ENCODE assay signal across 1 cellular context in the genomic region with DNA sequence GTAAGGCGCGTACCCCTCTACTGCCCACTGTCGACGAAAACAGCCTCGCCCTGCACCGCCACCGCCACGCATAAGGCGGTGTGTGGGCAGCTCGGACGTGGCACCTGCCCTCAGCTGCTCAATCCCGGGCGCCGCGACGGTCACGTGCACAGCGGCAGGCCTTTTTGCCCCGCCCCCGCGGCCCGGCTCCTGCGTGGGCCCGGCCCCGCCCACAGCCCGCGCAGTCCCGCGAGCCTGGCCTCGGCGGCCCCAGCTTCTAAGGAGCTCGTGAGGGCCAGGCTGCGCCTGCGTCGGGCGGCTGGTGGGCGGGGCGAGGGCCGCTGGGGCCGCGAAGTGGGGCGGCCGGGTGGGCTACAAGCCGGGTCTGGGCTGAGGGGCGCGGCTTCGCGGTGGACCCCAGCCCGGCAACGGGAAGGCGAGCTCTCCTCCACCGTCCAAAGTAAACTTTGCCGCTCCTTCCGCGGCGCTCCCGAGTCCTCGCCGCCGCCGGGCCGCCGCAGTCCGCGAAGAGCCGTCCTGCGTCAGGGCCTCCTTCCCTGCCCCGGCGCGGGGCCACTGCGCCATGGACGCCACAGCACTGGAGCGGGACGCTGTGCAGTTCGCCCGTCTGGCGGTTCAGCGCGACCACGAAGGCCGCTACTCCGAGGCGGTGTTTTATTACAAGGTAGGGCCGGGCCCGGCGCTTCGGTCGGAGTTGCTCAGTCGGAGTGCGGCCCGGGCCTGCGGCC.
TF ChIP-seq lines count a peak whose summit lies in the region.

A gene (plus strand): TSS at position 313 of the 728 bp plus-strand sequence. CDS start 250 bp downstream, at position 563.

TF ChIP-seq in HepG2, 621 proteins besides CTCF, POLR2A, EP300 and RAD21 (continued from another document and continues in another):
- TF ChIP-seq, protein P1, sequence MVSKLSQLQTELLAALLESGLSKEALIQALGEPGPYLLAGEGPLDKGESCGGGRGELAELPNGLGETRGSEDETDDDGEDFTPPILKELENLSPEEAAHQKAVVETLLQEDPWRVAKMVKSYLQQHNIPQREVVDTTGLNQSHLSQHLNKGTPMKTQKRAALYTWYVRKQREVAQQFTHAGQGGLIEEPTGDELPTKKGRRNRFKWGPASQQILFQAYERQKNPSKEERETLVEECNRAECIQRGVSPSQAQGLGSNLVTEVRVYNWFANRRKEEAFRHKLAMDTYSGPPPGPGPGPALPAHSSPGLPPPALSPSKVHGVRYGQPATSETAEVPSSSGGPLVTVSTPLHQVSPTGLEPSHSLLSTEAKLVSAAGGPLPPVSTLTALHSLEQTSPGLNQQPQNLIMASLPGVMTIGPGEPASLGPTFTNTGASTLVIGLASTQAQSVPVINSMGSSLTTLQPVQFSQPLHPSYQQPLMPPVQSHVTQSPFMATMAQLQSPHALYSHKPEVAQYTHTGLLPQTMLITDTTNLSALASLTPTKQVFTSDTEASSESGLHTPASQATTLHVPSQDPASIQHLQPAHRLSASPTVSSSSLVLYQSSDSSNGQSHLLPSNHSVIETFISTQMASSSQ (IDR thresholded peaks at IDR 0.05; ENCODE audit: low read depth): no peak
- TF ChIP-seq, protein P1 (CRISPR knock-in tag; IDR thresholded peaks at IDR 0.05; ENCODE audit: borderline replicate concordance): 0 out of 2 replicates have a peak, but pooled peaks have one; percentile 62
- peak; percentile 85 for TF ChIP-seq GATAD2A (CRISPR knock-in tag; IDR thresholded peaks at IDR 0.05)
- peak; percentile 92 for TF ChIP-seq ZMYM4 (CRISPR knock-in tag; IDR thresholded peaks at IDR 0.05)
- TF ChIP-seq, protein P2, sequence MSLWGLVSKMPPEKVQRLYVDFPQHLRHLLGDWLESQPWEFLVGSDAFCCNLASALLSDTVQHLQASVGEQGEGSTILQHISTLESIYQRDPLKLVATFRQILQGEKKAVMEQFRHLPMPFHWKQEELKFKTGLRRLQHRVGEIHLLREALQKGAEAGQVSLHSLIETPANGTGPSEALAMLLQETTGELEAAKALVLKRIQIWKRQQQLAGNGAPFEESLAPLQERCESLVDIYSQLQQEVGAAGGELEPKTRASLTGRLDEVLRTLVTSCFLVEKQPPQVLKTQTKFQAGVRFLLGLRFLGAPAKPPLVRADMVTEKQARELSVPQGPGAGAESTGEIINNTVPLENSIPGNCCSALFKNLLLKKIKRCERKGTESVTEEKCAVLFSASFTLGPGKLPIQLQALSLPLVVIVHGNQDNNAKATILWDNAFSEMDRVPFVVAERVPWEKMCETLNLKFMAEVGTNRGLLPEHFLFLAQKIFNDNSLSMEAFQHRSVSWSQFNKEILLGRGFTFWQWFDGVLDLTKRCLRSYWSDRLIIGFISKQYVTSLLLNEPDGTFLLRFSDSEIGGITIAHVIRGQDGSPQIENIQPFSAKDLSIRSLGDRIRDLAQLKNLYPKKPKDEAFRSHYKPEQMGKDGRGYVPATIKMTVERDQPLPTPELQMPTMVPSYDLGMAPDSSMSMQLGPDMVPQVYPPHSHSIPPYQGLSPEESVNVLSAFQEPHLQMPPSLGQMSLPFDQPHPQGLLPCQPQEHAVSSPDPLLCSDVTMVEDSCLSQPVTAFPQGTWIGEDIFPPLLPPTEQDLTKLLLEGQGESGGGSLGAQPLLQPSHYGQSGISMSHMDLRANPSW (CRISPR knock-in tag; IDR thresholded peaks at IDR 0.05; ENCODE audit: borderline replicate concordance): no peak
- TF ChIP-seq IKZF4 (CRISPR knock-in tag; IDR thresholded peaks at IDR 0.05; ENCODE audit: borderline replicate concordance, low read depth, not compliant biosample characterization): peak; percentile 62
- TF ChIP-seq, protein P3, sequence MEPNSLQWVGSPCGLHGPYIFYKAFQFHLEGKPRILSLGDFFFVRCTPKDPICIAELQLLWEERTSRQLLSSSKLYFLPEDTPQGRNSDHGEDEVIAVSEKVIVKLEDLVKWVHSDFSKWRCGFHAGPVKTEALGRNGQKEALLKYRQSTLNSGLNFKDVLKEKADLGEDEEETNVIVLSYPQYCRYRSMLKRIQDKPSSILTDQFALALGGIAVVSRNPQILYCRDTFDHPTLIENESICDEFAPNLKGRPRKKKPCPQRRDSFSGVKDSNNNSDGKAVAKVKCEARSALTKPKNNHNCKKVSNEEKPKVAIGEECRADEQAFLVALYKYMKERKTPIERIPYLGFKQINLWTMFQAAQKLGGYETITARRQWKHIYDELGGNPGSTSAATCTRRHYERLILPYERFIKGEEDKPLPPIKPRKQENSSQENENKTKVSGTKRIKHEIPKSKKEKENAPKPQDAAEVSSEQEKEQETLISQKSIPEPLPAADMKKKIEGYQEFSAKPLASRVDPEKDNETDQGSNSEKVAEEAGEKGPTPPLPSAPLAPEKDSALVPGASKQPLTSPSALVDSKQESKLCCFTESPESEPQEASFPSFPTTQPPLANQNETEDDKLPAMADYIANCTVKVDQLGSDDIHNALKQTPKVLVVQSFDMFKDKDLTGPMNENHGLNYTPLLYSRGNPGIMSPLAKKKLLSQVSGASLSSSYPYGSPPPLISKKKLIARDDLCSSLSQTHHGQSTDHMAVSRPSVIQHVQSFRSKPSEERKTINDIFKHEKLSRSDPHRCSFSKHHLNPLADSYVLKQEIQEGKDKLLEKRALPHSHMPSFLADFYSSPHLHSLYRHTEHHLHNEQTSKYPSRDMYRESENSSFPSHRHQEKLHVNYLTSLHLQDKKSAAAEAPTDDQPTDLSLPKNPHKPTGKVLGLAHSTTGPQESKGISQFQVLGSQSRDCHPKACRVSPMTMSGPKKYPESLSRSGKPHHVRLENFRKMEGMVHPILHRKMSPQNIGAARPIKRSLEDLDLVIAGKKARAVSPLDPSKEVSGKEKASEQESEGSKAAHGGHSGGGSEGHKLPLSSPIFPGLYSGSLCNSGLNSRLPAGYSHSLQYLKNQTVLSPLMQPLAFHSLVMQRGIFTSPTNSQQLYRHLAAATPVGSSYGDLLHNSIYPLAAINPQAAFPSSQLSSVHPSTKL (CRISPR knock-in tag; IDR thresholded peaks at IDR 0.05): peak; percentile 58; the same call in 1 of the 2 replicates
- TF ChIP-seq, protein P4, sequence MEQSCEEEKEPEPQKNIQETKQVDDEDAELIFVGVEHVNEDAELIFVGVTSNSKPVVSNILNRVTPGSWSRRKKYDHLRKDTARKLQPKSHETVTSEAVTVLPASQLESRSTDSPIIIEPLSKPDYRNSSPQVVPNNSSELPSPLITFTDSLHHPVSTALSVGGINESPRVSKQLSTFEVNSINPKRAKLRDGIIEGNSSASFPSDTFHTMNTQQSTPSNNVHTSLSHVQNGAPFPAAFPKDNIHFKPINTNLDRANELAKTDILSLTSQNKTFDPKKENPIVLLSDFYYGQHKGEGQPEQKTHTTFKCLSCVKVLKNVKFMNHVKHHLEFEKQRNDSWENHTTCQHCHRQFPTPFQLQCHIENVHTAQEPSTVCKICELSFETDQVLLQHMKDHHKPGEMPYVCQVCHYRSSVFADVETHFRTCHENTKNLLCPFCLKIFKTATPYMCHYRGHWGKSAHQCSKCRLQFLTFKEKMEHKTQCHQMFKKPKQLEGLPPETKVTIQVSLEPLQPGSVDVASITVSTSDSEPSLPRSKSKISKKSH (CRISPR knock-in tag; IDR thresholded peaks at IDR 0.05; ENCODE audit: borderline replicate concordance): no peak; the same call in 1 of the 2 replicates
- peak; percentile 55; the same call in 1 of the 2 replicates for TF ChIP-seq ZSCAN25 (CRISPR knock-in tag; IDR thresholded peaks at IDR 0.05)
- no peak for TF ChIP-seq ZNF484 (CRISPR knock-in tag; IDR thresholded peaks at IDR 0.05; ENCODE audit: borderline replicate concordance, low read depth)
- no peak for TF ChIP-seq HDAC6 (IDR thresholded peaks at IDR 0.05; ENCODE audit: low read depth, low read length)
- TF ChIP-seq, protein P5, sequence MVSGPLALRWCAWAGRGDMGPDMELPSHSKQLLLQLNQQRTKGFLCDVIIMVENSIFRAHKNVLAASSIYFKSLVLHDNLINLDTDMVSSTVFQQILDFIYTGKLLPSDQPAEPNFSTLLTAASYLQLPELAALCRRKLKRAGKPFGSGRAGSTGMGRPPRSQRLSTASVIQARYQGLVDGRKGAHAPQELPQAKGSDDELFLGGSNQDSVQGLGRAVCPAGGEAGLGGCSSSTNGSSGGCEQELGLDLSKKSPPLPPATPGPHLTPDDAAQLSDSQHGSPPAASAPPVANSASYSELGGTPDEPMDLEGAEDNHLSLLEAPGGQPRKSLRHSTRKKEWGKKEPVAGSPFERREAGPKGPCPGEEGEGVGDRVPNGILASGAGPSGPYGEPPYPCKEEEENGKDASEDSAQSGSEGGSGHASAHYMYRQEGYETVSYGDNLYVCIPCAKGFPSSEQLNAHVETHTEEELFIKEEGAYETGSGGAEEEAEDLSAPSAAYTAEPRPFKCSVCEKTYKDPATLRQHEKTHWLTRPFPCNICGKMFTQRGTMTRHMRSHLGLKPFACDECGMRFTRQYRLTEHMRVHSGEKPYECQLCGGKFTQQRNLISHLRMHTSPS (CRISPR knock-in tag; IDR thresholded peaks at IDR 0.05; ENCODE audit: low read depth): peak; percentile 74
- TF ChIP-seq, protein P6, sequence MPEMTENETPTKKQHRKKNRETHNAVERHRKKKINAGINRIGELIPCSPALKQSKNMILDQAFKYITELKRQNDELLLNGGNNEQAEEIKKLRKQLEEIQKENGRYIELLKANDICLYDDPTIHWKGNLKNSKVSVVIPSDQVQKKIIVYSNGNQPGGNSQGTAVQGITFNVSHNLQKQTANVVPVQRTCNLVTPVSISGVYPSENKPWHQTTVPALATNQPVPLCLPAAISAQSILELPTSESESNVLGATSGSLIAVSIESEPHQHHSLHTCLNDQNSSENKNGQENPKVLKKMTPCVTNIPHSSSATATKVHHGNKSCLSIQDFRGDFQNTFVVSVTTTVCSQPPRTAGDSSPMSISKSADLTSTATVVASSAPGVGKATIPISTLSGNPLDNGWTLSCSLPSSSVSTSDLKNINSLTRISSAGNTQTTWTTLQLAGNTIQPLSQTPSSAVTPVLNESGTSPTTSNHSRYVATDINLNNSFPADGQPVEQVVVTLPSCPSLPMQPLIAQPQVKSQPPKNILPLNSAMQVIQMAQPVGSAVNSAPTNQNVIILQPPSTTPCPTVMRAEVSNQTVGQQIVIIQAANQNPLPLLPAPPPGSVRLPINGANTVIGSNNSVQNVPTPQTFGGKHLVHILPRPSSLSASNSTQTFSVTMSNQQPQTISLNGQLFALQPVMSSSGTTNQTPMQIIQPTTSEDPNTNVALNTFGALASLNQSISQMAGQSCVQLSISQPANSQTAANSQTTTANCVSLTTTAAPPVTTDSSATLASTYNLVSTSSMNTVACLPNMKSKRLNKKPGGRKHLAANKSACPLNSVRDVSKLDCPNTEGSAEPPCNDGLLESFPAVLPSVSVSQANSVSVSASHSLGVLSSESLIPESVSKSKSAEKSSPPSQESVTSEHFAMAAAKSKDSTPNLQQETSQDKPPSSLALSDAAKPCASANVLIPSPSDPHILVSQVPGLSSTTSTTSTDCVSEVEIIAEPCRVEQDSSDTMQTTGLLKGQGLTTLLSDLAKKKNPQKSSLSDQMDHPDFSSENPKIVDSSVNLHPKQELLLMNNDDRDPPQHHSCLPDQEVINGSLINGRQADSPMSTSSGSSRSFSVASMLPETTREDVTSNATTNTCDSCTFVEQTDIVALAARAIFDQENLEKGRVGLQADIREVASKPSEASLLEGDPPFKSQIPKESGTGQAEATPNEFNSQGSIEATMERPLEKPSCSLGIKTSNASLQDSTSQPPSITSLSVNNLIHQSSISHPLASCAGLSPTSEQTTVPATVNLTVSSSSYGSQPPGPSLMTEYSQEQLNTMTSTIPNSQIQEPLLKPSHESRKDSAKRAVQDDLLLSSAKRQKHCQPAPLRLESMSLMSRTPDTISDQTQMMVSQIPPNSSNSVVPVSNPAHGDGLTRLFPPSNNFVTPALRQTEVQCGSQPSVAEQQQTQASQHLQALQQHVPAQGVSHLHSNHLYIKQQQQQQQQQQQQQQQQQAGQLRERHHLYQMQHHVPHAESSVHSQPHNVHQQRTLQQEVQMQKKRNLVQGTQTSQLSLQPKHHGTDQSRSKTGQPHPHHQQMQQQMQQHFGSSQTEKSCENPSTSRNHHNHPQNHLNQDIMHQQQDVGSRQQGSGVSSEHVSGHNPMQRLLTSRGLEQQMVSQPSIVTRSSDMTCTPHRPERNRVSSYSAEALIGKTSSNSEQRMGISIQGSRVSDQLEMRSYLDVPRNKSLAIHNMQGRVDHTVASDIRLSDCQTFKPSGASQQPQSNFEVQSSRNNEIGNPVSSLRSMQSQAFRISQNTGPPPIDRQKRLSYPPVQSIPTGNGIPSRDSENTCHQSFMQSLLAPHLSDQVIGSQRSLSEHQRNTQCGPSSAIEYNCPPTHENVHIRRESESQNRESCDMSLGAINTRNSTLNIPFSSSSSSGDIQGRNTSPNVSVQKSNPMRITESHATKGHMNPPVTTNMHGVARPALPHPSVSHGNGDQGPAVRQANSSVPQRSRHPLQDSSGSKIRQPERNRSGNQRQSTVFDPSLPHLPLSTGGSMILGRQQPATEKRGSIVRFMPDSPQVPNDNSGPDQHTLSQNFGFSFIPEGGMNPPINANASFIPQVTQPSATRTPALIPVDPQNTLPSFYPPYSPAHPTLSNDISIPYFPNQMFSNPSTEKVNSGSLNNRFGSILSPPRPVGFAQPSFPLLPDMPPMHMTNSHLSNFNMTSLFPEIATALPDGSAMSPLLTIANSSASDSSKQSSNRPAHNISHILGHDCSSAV (CRISPR knock-in tag; IDR thresholded peaks at IDR 0.05; ENCODE audit: borderline replicate concordance): no peak
- TF ChIP-seq PHF20 (CRISPR knock-in tag; IDR thresholded peaks at IDR 0.05): no peak; the same call in none of the 2 replicates
- TF ChIP-seq FIP1L1 (IDR thresholded peaks at IDR 0.05; ENCODE audit: borderline replicate concordance, insufficient read depth, low read depth, low read length): no peak
- peak; percentile 97 for TF ChIP-seq BHLHE40 (IDR thresholded peaks at IDR 0.05; ENCODE audit: low read length)
- no peak for TF ChIP-seq ZNF337 (CRISPR knock-in tag; IDR thresholded peaks at IDR 0.05; ENCODE audit: borderline replicate concordance, low read depth)
- TF ChIP-seq ZNF17 (CRISPR knock-in tag; IDR thresholded peaks at IDR 0.05): no peak
- TF ChIP-seq ZNF713 (CRISPR knock-in tag; IDR thresholded peaks at IDR 0.05): no peak
- no peak for TF ChIP-seq NONO (IDR thresholded peaks at IDR 0.05)
- TF ChIP-seq NONO (CRISPR knock-in tag; conservative IDR thresholded peaks at IDR 0.05): peak; percentile 88
- no peak for TF ChIP-seq CBX2 (IDR thresholded peaks at IDR 0.05; ENCODE audit: low read depth, low read length)
- 0 out of 2 replicates have a peak, but pooled peaks have one; percentile 56 for TF ChIP-seq CBX2 (CRISPR knock-in tag; IDR thresholded peaks at IDR 0.05; ENCODE audit: low read depth)
- no peak for TF ChIP-seq THYN1 (CRISPR knock-in tag; IDR thresholded peaks at IDR 0.05; ENCODE audit: borderline replicate concordance, low read depth)
- TF ChIP-seq KAT8 (CRISPR knock-in tag; IDR thresholded peaks at IDR 0.05): 0 out of 2 replicates have a peak, but pooled peaks have one; percentile 40
- TF ChIP-seq ZNF567 (CRISPR knock-in tag; IDR thresholded peaks at IDR 0.05; ENCODE audit: borderline replicate concordance): no peak; the same call in 1 of the 2 replicates
- TF ChIP-seq BCL6 (CRISPR knock-in tag; IDR thresholded peaks at IDR 0.05): 0 out of 2 replicates have a peak, but pooled peaks have one; percentile 34
- no peak for TF ChIP-seq KLF9 (CRISPR knock-in tag; IDR thresholded peaks at IDR 0.05; ENCODE audit: low read depth)
- TF ChIP-seq ZNF335 (CRISPR knock-in tag; IDR thresholded peaks at IDR 0.05): peak; percentile 71; the same call in 1 of the 2 replicates
